ENCODE assay signal across 14 cellular contexts in genomic region chr18:69752737-69753380, GRCh38.
"Had no signal": no experiment of that assay in that cellular context is flagged by ENCODE, and none has a peak within 500 bp of the region (broad histone marks: within the 10 kb centered on the region; RNA-seq: fewer than 3 reads in every experiment).

No MANE protein-coding gene starts in this region.

- H3K4me3 Mint-ChIP-seq: activated CD8-positive, alpha-beta memory T cell treated with anti-CD3 and anti-CD28 coated beads, Interleukin-2, amount 10 ng/mL, durations not matched to agents 7 days and 5 days; activated naive CD4-positive, alpha-beta T cell treated with anti-CD3 and anti-CD28 coated beads, Interleukin-2, amount 10 ng/mL, durations not matched to agents 7 days and 5 days; natural killer cell; stimulated activated naive B cell treated with anti-CD40 and anti-IgM and Interleukin-4, amounts not matched to agents 10 μg/mL and 1 μg/mL and 100 μg/mL, for 72 hours had no signal

- H3K27me3 ChIP-seq: tibial artery, uterus had no signal

- H3K9me3 Mint-ChIP-seq: natural killer cell had no signal

- H3K9me3 ChIP-seq: tibial artery, uterus had no signal

- H3K4me1 ChIP-seq: left ventricle myocardium inferior, tibial artery, uterus had no signal

- H3K27me3 Mint-ChIP-seq: activated CD8-positive, alpha-beta memory T cell treated with anti-CD3 and anti-CD28 coated beads, Interleukin-2, amount 10 ng/mL, durations not matched to agents 7 days and 5 days; activated naive CD4-positive, alpha-beta T cell treated with anti-CD3 and anti-CD28 coated beads, Interleukin-2, amount 10 ng/mL, durations not matched to agents 7 days and 5 days; stimulated activated naive B cell treated with anti-CD40 and anti-IgM and Interleukin-4, amounts not matched to agents 10 μg/mL and 1 μg/mL and 100 μg/mL, for 72 hours had no signal

- ATAC-seq: activated CD8-positive, alpha-beta memory T cell treated with anti-CD3 and anti-CD28 coated beads, Interleukin-2, amount 10 ng/mL, durations not matched to agents 7 days and 5 days; natural killer cell; stimulated activated naive B cell treated with anti-CD40 and anti-IgM and Interleukin-4, amounts not matched to agents 10 μg/mL and 1 μg/mL and 100 μg/mL, for 72 hours had no signal

- H3K27ac Mint-ChIP-seq: activated CD8-positive, alpha-beta memory T cell treated with anti-CD3 and anti-CD28 coated beads, Interleukin-2, amount 10 ng/mL, durations not matched to agents 7 days and 5 days; activated naive CD4-positive, alpha-beta T cell treated with anti-CD3 and anti-CD28 coated beads, Interleukin-2, amount 10 ng/mL, durations not matched to agents 7 days and 5 days; natural killer cell; stimulated activated naive B cell treated with anti-CD40 and anti-IgM and Interleukin-4, amounts not matched to agents 10 μg/mL and 1 μg/mL and 100 μg/mL, for 72 hours had no signal

- H3K36me3 Mint-ChIP-seq: stimulated activated naive B cell treated with anti-CD40 and anti-IgM and Interleukin-4, amounts not matched to agents 10 μg/mL and 1 μg/mL and 100 μg/mL, for 72 hours had no signal

- H3K27ac ChIP-seq: left ventricle myocardium inferior, tibial artery, uterus had no signal

- H3K4me1 Mint-ChIP-seq: stimulated activated naive B cell treated with anti-CD40 and anti-IgM and Interleukin-4, amounts not matched to agents 10 μg/mL and 1 μg/mL and 100 μg/mL, for 72 hours had no signal

- H3K4me3 ChIP-seq: left ventricle myocardium inferior, tibial artery, uterus had no signal

- DNase-seq: activated CD4-positive, alpha-beta T cell treated with anti-CD3 and anti-CD28 coated beads, Interleukin-2, amount 50 U/mL, for 48 hours; activated CD8-positive, alpha-beta memory T cell treated with anti-CD3 and anti-CD28 coated beads, Interleukin-2, amount 10 ng/mL, durations not matched to agents 7 days and 5 days; activated naive CD4-positive, alpha-beta T cell treated with anti-CD3 and anti-CD28 coated beads, Interleukin-2, amount 10 ng/mL, durations not matched to agents 7 days and 5 days; activated T-cell treated with anti-CD3 and anti-CD28 coated beads, Interleukin-2, amount 50 U/mL, for 1 hour; hippocampal formation; kidney; left ventricle myocardium inferior; natural killer cell; posterior cingulate gyrus; stimulated activated CD4-positive, alpha-beta T cell treated with anti-CD3 and anti-CD28 coated beads, Interleukin-2, amount 100 ng/mL, for 48 hours; stimulated activated naive B cell treated with anti-CD40 and anti-IgM and Interleukin-4, amounts not matched to agents 10 μg/mL and 1 μg/mL and 100 μg/mL, for 72 hours; T1000; tibial artery; uterus had no signal

- H3K36me3 ChIP-seq: left ventricle myocardium inferior, tibial artery, uterus had no signal
